Comparison of ENCODE assay signal across 27 cellular contexts in the genomic region with DNA sequence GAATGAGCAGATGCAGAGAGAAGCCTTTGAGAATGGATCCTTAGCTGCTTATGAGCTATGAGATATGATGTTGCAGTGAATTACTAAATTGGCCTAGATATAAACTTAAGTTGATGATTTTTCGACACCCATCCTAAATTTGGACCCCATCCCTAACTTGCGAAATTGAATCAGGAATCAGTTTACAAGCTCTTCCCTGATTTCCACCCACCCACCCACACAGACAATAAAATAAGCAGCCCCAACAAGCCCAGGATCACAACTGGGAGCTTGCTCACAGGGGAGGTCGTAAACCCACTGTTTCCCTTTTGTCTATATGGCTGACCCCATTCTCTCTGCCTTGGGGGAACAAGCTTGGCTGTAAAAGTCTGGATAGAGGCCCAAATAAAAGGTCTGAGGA. TPM values are rescaled to one million over a fixed set of nuclear protein-coding genes. Genes with fewer than 3 reads are reported as not detected.
"Had no signal": no experiment of that assay in that cellular context is flagged by ENCODE, and none has a peak within 500 bp of the region (broad histone marks: within the 10 kb centered on the region; RNA-seq: fewer than 3 reads in every experiment).

No MANE protein-coding gene starts in this region.

- H3K9me3 Mint-ChIP-seq: activated CD4-positive, alpha-beta T cell treated with anti-CD3 and anti-CD28 coated beads, Interleukin-2, amount 10 ng/mL, durations not matched to agents 24 days and 14 days; activated naive CD4-positive, alpha-beta T cell treated with anti-CD3 and anti-CD28 coated beads, Interleukin-2, amount 10 ng/mL, durations not matched to agents 7 days and 5 days; activated naive CD8-positive, alpha-beta T cell treated with anti-CD3 and anti-CD28 coated beads, Interleukin-2, amount 10 ng/mL, durations not matched to agents 7 days and 5 days; activated T-helper 1 cell treated with anti-CD3 and anti-CD28 coated beads, Interleukin-12 subunit alpha, Interleukin-12 subunit beta, Interleukin-2, Interleukin-4 antibody, amounts not matched to agents 30 ng/mL and 10 ng/mL and 1 ng/mL, durations not matched to agents 14 hours and 24 hours and 36 hours had no signal

- DNase-seq: activated CD4-positive, alpha-beta memory T cell treated with anti-CD3 and anti-CD28 coated beads for 36 hours; activated CD4-positive, alpha-beta T cell treated with anti-CD3 and anti-CD28 coated beads, Interleukin-2, amount 10 ng/mL, durations not matched to agents 24 days and 14 days; activated CD4-positive, CD25-positive, alpha-beta regulatory T cell treated with anti-CD3 and anti-CD28 coated beads, Interleukin-2, amount 50 U/mL, for 72 hours; activated CD8-positive, alpha-beta memory T cell treated with anti-CD3 and anti-CD28 coated beads, Interleukin-2, amount 50 U/mL, for 4 hours; activated effector memory CD4-positive, alpha-beta T cell treated with anti-CD3 and anti-CD28 coated beads, Interleukin-2, amount 50 U/mL, for 16 hours; activated naive CD4-positive, alpha-beta T cell treated with anti-CD3 and anti-CD28 coated beads, Interleukin-2, amount 10 ng/mL, durations not matched to agents 7 days and 5 days; activated naive CD8-positive, alpha-beta T cell treated with anti-CD3 and anti-CD28 coated beads, Interleukin-2, amount 10 ng/mL, durations not matched to agents 7 days and 5 days; activated T-cell treated with anti-CD3 and anti-CD28 coated beads, Interleukin-2, amount 50 U/mL, for 1 hour; central memory CD4-positive, alpha-beta T cell; foreskin melanocyte; left lung; lower lobe of right lung; mesendoderm; natural killer cell; occipital lobe; stimulated activated CD4-positive, alpha-beta T cell treated with anti-CD3 and anti-CD28 coated beads, Interleukin-2, amount 100 ng/mL, for 48 hours; stimulated activated naive CD8-positive, alpha-beta T cell treated with anti-CD3 and anti-CD28 coated beads, Interleukin-15, Interleukin-2, amounts not matched to agents 100 U/mL and 50 U/mL, for 24 hours; T-helper 17 cell; testis; trophoblast cell had no signal

- H3K36me3 Mint-ChIP-seq: activated CD4-positive, alpha-beta memory T cell treated with anti-CD3 and anti-CD28 coated beads for 36 hours; activated naive CD4-positive, alpha-beta T cell treated with anti-CD3 and anti-CD28 coated beads, Interleukin-2, amount 10 ng/mL, durations not matched to agents 7 days and 5 days; activated naive CD8-positive, alpha-beta T cell treated with anti-CD3 and anti-CD28 coated beads, Interleukin-2, amount 10 ng/mL, durations not matched to agents 7 days and 5 days; natural killer cell had no signal

- H3K4me1 ChIP-seq: ascending aorta, left lung, lower lobe of right lung, neural progenitor cell, right atrium auricular region, testis had no signal

- H3K27ac Mint-ChIP-seq: activated CD4-positive, alpha-beta memory T cell treated with anti-CD3 and anti-CD28 coated beads for 36 hours; activated CD4-positive, alpha-beta T cell treated with anti-CD3 and anti-CD28 coated beads, Interleukin-2, amount 10 ng/mL, durations not matched to agents 24 days and 14 days; activated naive CD4-positive, alpha-beta T cell treated with anti-CD3 and anti-CD28 coated beads, Interleukin-2, amount 10 ng/mL, durations not matched to agents 7 days and 5 days; activated naive CD8-positive, alpha-beta T cell treated with anti-CD3 and anti-CD28 coated beads, Interleukin-2, amount 10 ng/mL, durations not matched to agents 7 days and 5 days; activated T-helper 1 cell treated with anti-CD3 and anti-CD28 coated beads, Interleukin-12 subunit alpha, Interleukin-12 subunit beta, Interleukin-2, Interleukin-4 antibody, amounts not matched to agents 30 ng/mL and 10 ng/mL and 1 ng/mL, durations not matched to agents 14 hours and 24 hours and 36 hours; natural killer cell; neural progenitor cell; T-helper 17 cell had no signal

- H3K27me3 ChIP-seq: ascending aorta, left lung, neural progenitor cell, right atrium auricular region, testis had no signal

- H3K27me3 Mint-ChIP-seq: activated CD4-positive, alpha-beta T cell treated with anti-CD3 and anti-CD28 coated beads, Interleukin-2, amount 10 ng/mL, durations not matched to agents 24 days and 14 days; activated naive CD4-positive, alpha-beta T cell treated with anti-CD3 and anti-CD28 coated beads, Interleukin-2, amount 10 ng/mL, durations not matched to agents 7 days and 5 days; activated naive CD8-positive, alpha-beta T cell treated with anti-CD3 and anti-CD28 coated beads, Interleukin-2, amount 10 ng/mL, durations not matched to agents 7 days and 5 days; T-helper 17 cell had no signal

- H3K9me3 ChIP-seq: testis had no signal

- H3K9ac ChIP-seq: neural progenitor cell had no signal

- H3K4me3 Mint-ChIP-seq: activated CD4-positive, alpha-beta memory T cell treated with anti-CD3 and anti-CD28 coated beads for 36 hours; activated CD4-positive, alpha-beta T cell treated with anti-CD3 and anti-CD28 coated beads, Interleukin-2, amount 10 ng/mL, durations not matched to agents 24 days and 14 days; activated naive CD4-positive, alpha-beta T cell treated with anti-CD3 and anti-CD28 coated beads, Interleukin-2, amount 10 ng/mL, durations not matched to agents 7 days and 5 days; activated naive CD8-positive, alpha-beta T cell treated with anti-CD3 and anti-CD28 coated beads, Interleukin-2, amount 10 ng/mL, durations not matched to agents 7 days and 5 days; activated T-helper 1 cell treated with anti-CD3 and anti-CD28 coated beads, Interleukin-12 subunit alpha, Interleukin-12 subunit beta, Interleukin-2, Interleukin-4 antibody, amounts not matched to agents 30 ng/mL and 10 ng/mL and 1 ng/mL, durations not matched to agents 14 hours and 24 hours and 36 hours; natural killer cell; neural progenitor cell; T-helper 17 cell had no signal

- H3K4me3 ChIP-seq: ascending aorta, left lung, lower lobe of right lung, neural progenitor cell, right atrium auricular region, testis had no signal

- H3K4me1 Mint-ChIP-seq: activated CD4-positive, alpha-beta T cell treated with anti-CD3 and anti-CD28 coated beads, Interleukin-2, amount 10 ng/mL, durations not matched to agents 24 days and 14 days; activated naive CD4-positive, alpha-beta T cell treated with anti-CD3 and anti-CD28 coated beads, Interleukin-2, amount 10 ng/mL, durations not matched to agents 7 days and 5 days; activated naive CD8-positive, alpha-beta T cell treated with anti-CD3 and anti-CD28 coated beads, Interleukin-2, amount 10 ng/mL, durations not matched to agents 7 days and 5 days; natural killer cell; T-helper 17 cell had no signal

- H2AFZ ChIP-seq: neural progenitor cell had no signal

- H3K4me2 ChIP-seq: neural progenitor cell had no signal

- H3K27ac ChIP-seq: ascending aorta, left lung, lower lobe of right lung, neural progenitor cell, right atrium auricular region, testis had no signal

- ATAC-seq: esophagus mucosa; left lung; lower lobe of right lung; natural killer cell; stimulated activated naive CD8-positive, alpha-beta T cell treated with anti-CD3 and anti-CD28 coated beads, Interleukin-15, Interleukin-2, amounts not matched to agents 100 U/mL and 50 U/mL, for 24 hours; T-helper 17 cell had no signal

- H3K36me3 ChIP-seq: ascending aorta, neural progenitor cell, right atrium auricular region had no signal

RNA-seq across cellular contexts. Expression of a gene that starts 57.3 kb away (rescaled TPM):
- total RNA-seq: activated CD4-positive, alpha-beta memory T cell treated with anti-CD3 and anti-CD28 coated beads for 36 hours; activated CD4-positive, alpha-beta T cell treated with anti-CD3 and anti-CD28 coated beads, Interleukin-2, amount 10 ng/mL, durations not matched to agents 24 days and 14 days; activated CD8-positive, alpha-beta memory T cell treated with anti-CD3 and anti-CD28 coated beads for 36 hours; activated naive CD8-positive, alpha-beta T cell treated with anti-CD3 and anti-CD28 coated beads, Interleukin-2, amount 10 ng/mL, durations not matched to agents 7 days and 5 days; activated T-helper 1 cell treated with anti-CD3 and anti-CD28 coated beads, Interleukin-12 subunit alpha, Interleukin-12 subunit beta, Interleukin-2, Interleukin-4 antibody, amounts not matched to agents 30 ng/mL and 10 ng/mL and 1 ng/mL, durations not matched to agents 14 hours and 24 hours and 36 hours; ascending aorta; endothelial cell of umbilical vein; natural killer cell; T-helper 17 cell had no signal
- polyA plus RNA-seq: endothelial cell of umbilical vein had no signal
